ENCODE assay signal across 11 cellular contexts in the genomic region with DNA sequence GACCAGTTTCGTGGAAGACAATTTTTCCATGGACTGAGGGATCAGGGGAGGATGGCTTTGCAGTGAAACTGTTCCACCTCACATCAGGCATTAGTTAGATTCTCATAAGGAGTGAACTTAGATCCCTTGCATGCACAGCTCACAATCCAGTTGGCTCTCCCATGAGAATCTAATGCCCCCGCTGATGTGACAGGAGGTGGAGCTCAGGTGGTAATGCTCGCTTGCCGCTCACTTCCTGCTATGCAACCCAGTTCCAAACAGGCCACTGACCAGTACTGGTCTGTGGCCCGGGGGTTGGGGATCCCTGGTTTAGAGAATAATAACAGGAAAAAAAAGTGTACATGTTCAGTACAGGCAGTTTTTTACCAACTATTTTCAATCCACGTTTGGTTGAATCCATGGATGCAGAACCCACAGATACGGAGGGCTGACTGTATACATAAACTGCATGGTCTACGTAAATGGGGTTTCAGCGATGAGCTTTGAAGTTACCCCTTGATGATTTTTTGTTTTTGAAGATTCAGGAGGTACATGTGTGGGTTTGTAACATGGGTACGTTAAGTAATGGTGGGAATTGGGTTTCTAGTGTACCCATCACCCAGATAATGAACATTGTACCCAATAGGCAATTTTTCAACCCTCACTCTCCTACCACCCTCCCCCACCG. TPM values are rescaled to one million over a fixed set of nuclear protein-coding genes. Genes with fewer than 3 reads are reported as not detected.
DNase-seq lines count a peak whose midpoint lies in the region; ATAC-seq, FAIRE-seq and TF ChIP-seq lines count a peak whose summit lies in the region.
"Had no signal": no experiment of that assay in that cellular context is flagged by ENCODE, and none has a peak within 500 bp of the region (broad histone marks: within the 10 kb centered on the region; RNA-seq: fewer than 3 reads in every experiment).

No MANE protein-coding gene starts in this region.

- H3K4me3 ChIP-seq in KMS-11 (IDR thresholded peaks at IDR 0.05; ENCODE audit: insufficient read depth, low read depth, low read length) (no peak overlapping the region), astrocyte (ENCODE audit: insufficient read depth, low read depth, low read length) (no peak overlapping the region), Karpas-422 (ENCODE audit: low read length) (no peak overlapping the region)
- H3K4me3 ChIP-seq: body of pancreas had no signal

- peak; percentile 28 for ATAC-seq in CD4-positive, alpha-beta T cell (ENCODE audit: poor library complexity)
- no peak for ATAC-seq in natural killer cell treated with Interleukin-12 subunit alpha and Interleukin-12 subunit beta and Interleukin-15 and Interleukin-18, amount 100 ng/mL, for 72 hours
- ATAC-seq: body of pancreas had no signal

- intact Hi-C loops in CD4-positive, alpha-beta T cell (cut with DNase I, micrococcal nuclease) = loop anchor here in 1 of 2 experiments (5.0 kb wide), 1 partner anchor 166 kb away; the partner anchor contains the start of gene PPIA

- H3K79me2 ChIP-seq in KMS-11 (ENCODE audit: insufficient read depth, low read depth) (peaks cover 12% of the 10 kb centered on the region; the same call in 1 of the 2 replicates), astrocyte (ENCODE audit: insufficient read depth, low read length) (peaks cover 9% of the 10 kb centered on the region), Karpas-422 (ENCODE audit: low read length) (peaks cover 43% of the 10 kb centered on the region)

- no peaks in the 10 kb centered on the region for H3K9me2 ChIP-seq in Karpas-422 (replicated peaks; ENCODE audit: insufficient read depth, low read length)

- H3K4me1 Mint-ChIP-seq in CD4-positive, alpha-beta T cell (ENCODE audit: low read depth) = peaks cover 66% of the 10 kb centered on the region
- peaks cover 30% of the 10 kb centered on the region for H3K4me1 Mint-ChIP-seq in astrocyte (ENCODE audit: low read depth, unreplicated experiment)
- H3K4me1 Mint-ChIP-seq in natural killer cell treated with Interleukin-12 subunit alpha and Interleukin-12 subunit beta and Interleukin-15 and Interleukin-18, amount 100 ng/mL, for 72 hours (ENCODE audit: low read depth in 2 of 2) = peaks cover 52 to 61% of the 10 kb centered on the region in 2 donors

- H3K9me3 Mint-ChIP-seq in CD4-positive, alpha-beta T cell = no peaks in the 10 kb centered on the region
- H3K9me3 Mint-ChIP-seq in astrocyte (ENCODE audit: unreplicated experiment) = no peaks in the 10 kb centered on the region
- H3K9me3 Mint-ChIP-seq in natural killer cell treated with Interleukin-12 subunit alpha and Interleukin-12 subunit beta and Interleukin-15 and Interleukin-18, amount 100 ng/mL, for 72 hours = no peaks in the 10 kb centered on the region

- H3K4me1 ChIP-seq in KMS-11 (ENCODE audit: low read depth, poor library complexity, severe bottlenecking) (peaks cover 100% of the 10 kb centered on the region), astrocyte (ENCODE audit: insufficient read depth, low read length) (peaks cover 33% of the 10 kb centered on the region), Karpas-422 (ENCODE audit: low read length) (no peaks in the 10 kb centered on the region)

- peak overlapping the region; percentile 19; the same call in 1 of the 2 replicates for H3K9ac ChIP-seq in KMS-11
- no peak overlapping the region for H3K9ac ChIP-seq in astrocyte (ENCODE audit: low read length)
- no peak overlapping the region for H3K9ac ChIP-seq in Karpas-422 (ENCODE audit: low read length)

- no peak for TF ChIP-seq CTCF in CD4-positive, alpha-beta T cell (IDR thresholded peaks at IDR 0.05)
- no peak for TF ChIP-seq CTCF in KMS-11 (conservative IDR thresholded peaks at IDR 0.05; ENCODE audit: low read depth, low read length)
- no peak for TF ChIP-seq CTCF in astrocyte (IDR thresholded peaks at IDR 0.05; ENCODE audit: insufficient read depth, low read depth, low read length)

- peak overlapping the region; percentile 96 for H3K27ac Mint-ChIP-seq in CD4-positive, alpha-beta T cell
- no peak overlapping the region for H3K27ac Mint-ChIP-seq in astrocyte (ENCODE audit: unreplicated experiment)
- peak overlapping the region; percentile 70 to 87 for H3K27ac Mint-ChIP-seq in natural killer cell treated with Interleukin-12 subunit alpha and Interleukin-12 subunit beta and Interleukin-15 and Interleukin-18, amount 100 ng/mL, for 72 hours

- H3K27me3 Mint-ChIP-seq in CD4-positive, alpha-beta T cell = no peaks in the 10 kb centered on the region
- no peaks in the 10 kb centered on the region for H3K27me3 Mint-ChIP-seq in astrocyte (ENCODE audit: low read depth, unreplicated experiment)
- H3K27me3 Mint-ChIP-seq in natural killer cell treated with Interleukin-12 subunit alpha and Interleukin-12 subunit beta and Interleukin-15 and Interleukin-18, amount 100 ng/mL, for 72 hours = no peaks in the 10 kb centered on the region

- H3K36me3 Mint-ChIP-seq in CD4-positive, alpha-beta T cell (ENCODE audit: low read depth) = peaks cover 34% of the 10 kb centered on the region
- H3K36me3 Mint-ChIP-seq in astrocyte (ENCODE audit: low read depth, unreplicated experiment) = peaks cover 9% of the 10 kb centered on the region
- peaks cover 11% of the 10 kb centered on the region for H3K36me3 Mint-ChIP-seq in natural killer cell treated with Interleukin-12 subunit alpha and Interleukin-12 subunit beta and Interleukin-15 and Interleukin-18, amount 100 ng/mL, for 72 hours

- DNase-seq in CD4-positive, alpha-beta T cell = no peak
- DNase-seq in astrocyte (ENCODE audit: low read depth) (no peak), NCI-H526 treated with DMSO at 0.1 percent for 48 hours (lab: John Stamatoyannopoulos, UW) (no peak), Karpas-422 (no peak), SW 1271 (lab: John Stamatoyannopoulos, UW) (no peak), DMS114 treated with DMSO at 0.1 percent for 48 hours (lab: John Stamatoyannopoulos, UW; ENCODE audit: unreplicated experiment) (no peak)
- DNase-seq in natural killer cell treated with Interleukin-12 subunit alpha and Interleukin-12 subunit beta and Interleukin-15 and Interleukin-18, amount 100 ng/mL, for 72 hours (ENCODE audit: low spot score) = no peak
- DNase-seq: activated CD4-positive, alpha-beta T cell treated with anti-CD3 and anti-CD28 coated beads for 1 hour had no signal

- H3K4me3 Mint-ChIP-seq in CD4-positive, alpha-beta T cell = peak overlapping the region; percentile 57
- no peak overlapping the region for H3K4me3 Mint-ChIP-seq in astrocyte (ENCODE audit: unreplicated experiment)
- H3K4me3 Mint-ChIP-seq in natural killer cell treated with Interleukin-12 subunit alpha and Interleukin-12 subunit beta and Interleukin-15 and Interleukin-18, amount 100 ng/mL, for 72 hours = peak overlapping the region; percentile 65

- CTCF ChIA-PET in CD4-positive, alpha-beta T cell (lab: Charles Lee) = interaction anchor here (0.9 to 2.2 kb wide), 6 partner anchors 8 to 226 kb away, joined by 3 to 12 read pairs (median 4); partner anchors contain the start of gene OGDH

- POLR2A ChIA-PET in CD4-positive, alpha-beta T cell (lab: Charles Lee) = interaction anchor here (0.6 to 13.5 kb wide), 22 partner anchors 8 to 217 kb away, joined by 3 to 229 read pairs (median 4); partner anchors contain the start of genes H2AZ2, NUDCD3, OGDH and PPIA

- no peaks in the 10 kb centered on the region for H3K9me3 ChIP-seq in CD4-positive, alpha-beta T cell (ENCODE audit: control insufficient read depth, low read length)
- H3K9me3 ChIP-seq in astrocyte (ENCODE audit: insufficient read depth, low read depth, low read length) = no peaks in the 10 kb centered on the region
- H3K9me3 ChIP-seq in Karpas-422 (ENCODE audit: low read length) = no peaks in the 10 kb centered on the region
- H3K9me3 ChIP-seq: body of pancreas had no signal

- no peak for FAIRE-seq in astrocyte (lab: Jason Lieb, UNC)
- FAIRE-seq: keratinocyte had no signal

- no peak overlapping the region for H2AFZ ChIP-seq in KMS-11 (ENCODE audit: low read depth)
- H2AFZ ChIP-seq in astrocyte (ENCODE audit: low read depth, low read length) = no peak overlapping the region
- no peak overlapping the region for H2AFZ ChIP-seq in Karpas-422 (ENCODE audit: low read length)

- peak overlapping the region; percentile 91 for H3K4me2 ChIP-seq in KMS-11
- peak overlapping the region; percentile 8 for H3K4me2 ChIP-seq in astrocyte (ENCODE audit: low read length)
- H3K4me2 ChIP-seq in Karpas-422 (ENCODE audit: low read depth, low read length, poor library complexity, severe bottlenecking) = no peak overlapping the region

- H3K36me3 ChIP-seq in KMS-11 (ENCODE audit: insufficient read depth) = no peaks in the 10 kb centered on the region; the same call in 1 of the 2 replicates
- H3K36me3 ChIP-seq in astrocyte (ENCODE audit: insufficient read depth, low read length) = peaks cover 8% of the 10 kb centered on the region
- no peaks in the 10 kb centered on the region for H3K36me3 ChIP-seq in Karpas-422 (ENCODE audit: insufficient read depth, low read length)

- H3K27ac ChIP-seq in CD4-positive, alpha-beta T cell (ENCODE audit: low read depth, low read length) = peak overlapping the region; percentile 87
- peak overlapping the region; percentile 91 for H3K27ac ChIP-seq in KMS-11
- H3K27ac ChIP-seq in astrocyte (ENCODE audit: low read depth, low read length) = no peak overlapping the region
- H3K27ac ChIP-seq in Karpas-422 (ENCODE audit: low read length) = no peak overlapping the region

- no peaks in the 10 kb centered on the region for H3K27me3 ChIP-seq in CD4-positive, alpha-beta T cell (ENCODE audit: control insufficient read depth, insufficient read depth, low read length)
- H3K27me3 ChIP-seq in KMS-11 (ENCODE audit: insufficient read depth, low read depth) (no peaks in the 10 kb centered on the region), astrocyte (ENCODE audit: insufficient read depth, low read length) (no peaks in the 10 kb centered on the region), Karpas-422 (ENCODE audit: low read length) (no peaks in the 10 kb centered on the region)
- H3K27me3 ChIP-seq: body of pancreas had no signal

- H4K20me1 ChIP-seq in KMS-11 (ENCODE audit: insufficient read depth) (no peaks in the 10 kb centered on the region), astrocyte (ENCODE audit: insufficient read depth, low read length) (peaks cover 26% of the 10 kb centered on the region), Karpas-422 (ENCODE audit: insufficient read depth, low read depth, low read length) (no peaks in the 10 kb centered on the region)

RNA-seq across cellular contexts. Expression of gene OGDH, which starts 24.5 kb away (rescaled TPM):
- 10 to 100 TPM; 39.8 to 43.8 TPM for total RNA-seq in CD4-positive, alpha-beta T cell
- 65.6 and 73.7 TPM in 2 replicates for total RNA-seq in astrocyte
- 100 to 1,000 TPM in 1 of 2 donors, 10 to 100 TPM in 1; 84.8 to 116 TPM for total RNA-seq in natural killer cell treated with Interleukin-12 subunit alpha and Interleukin-12 subunit beta and Interleukin-15 and Interleukin-18, amount 100 ng/mL, for 72 hours
- total RNA-seq in Karpas-422 (2014; rRNA removed; shearing (Covaris generic); ENCODE audit: low replicate concordance) = 24.9 and 34.9 TPM in 2 replicates

RNA-seq across cellular contexts. Expression of gene TMED4, which starts 48.9 kb away (rescaled TPM):
- total RNA-seq in CD4-positive, alpha-beta T cell = 100 to 1,000 TPM; 134 to 138 TPM
- 68.7 and 69.2 TPM in 2 replicates for total RNA-seq in astrocyte
- 100 to 1,000 TPM in 1 of 2 donors, 10 to 100 TPM in 1; 97.9 to 104 TPM for total RNA-seq in natural killer cell treated with Interleukin-12 subunit alpha and Interleukin-12 subunit beta and Interleukin-15 and Interleukin-18, amount 100 ng/mL, for 72 hours
- 62.0 and 66.2 TPM in 2 replicates for total RNA-seq in Karpas-422 (2014; rRNA removed; shearing (Covaris generic); ENCODE audit: low replicate concordance)

RNA-seq across cellular contexts. Expression of gene DDX56, which starts 57.2 kb away (rescaled TPM):
- 100 to 1,000 TPM; 126 to 127 TPM for total RNA-seq in CD4-positive, alpha-beta T cell
- 65.6 and 75.6 TPM in 2 replicates for total RNA-seq in astrocyte
- total RNA-seq in natural killer cell treated with Interleukin-12 subunit alpha and Interleukin-12 subunit beta and Interleukin-15 and Interleukin-18, amount 100 ng/mL, for 72 hours = 100 to 1,000 TPM in 1 of 2 donors, 10 to 100 TPM in 1; 99.7 to 208 TPM
- 66.8 and 73.3 TPM in 2 replicates for total RNA-seq in Karpas-422 (2014; rRNA removed; shearing (Covaris generic); ENCODE audit: low replicate concordance)

Comparison
In these comparisons a context has a peak if more than half of its experiments do, and no peak if none do; other contexts are left out.
1. H3K27ac ChIP-seq: peak in CD4-positive, alpha-beta T cell (single experiment) and KMS-11 (single experiment); none in astrocyte (single experiment) and Karpas-422 (single experiment).